Comparison of ENCODE assay signal across 1 cellular context in the genomic region with DNA sequence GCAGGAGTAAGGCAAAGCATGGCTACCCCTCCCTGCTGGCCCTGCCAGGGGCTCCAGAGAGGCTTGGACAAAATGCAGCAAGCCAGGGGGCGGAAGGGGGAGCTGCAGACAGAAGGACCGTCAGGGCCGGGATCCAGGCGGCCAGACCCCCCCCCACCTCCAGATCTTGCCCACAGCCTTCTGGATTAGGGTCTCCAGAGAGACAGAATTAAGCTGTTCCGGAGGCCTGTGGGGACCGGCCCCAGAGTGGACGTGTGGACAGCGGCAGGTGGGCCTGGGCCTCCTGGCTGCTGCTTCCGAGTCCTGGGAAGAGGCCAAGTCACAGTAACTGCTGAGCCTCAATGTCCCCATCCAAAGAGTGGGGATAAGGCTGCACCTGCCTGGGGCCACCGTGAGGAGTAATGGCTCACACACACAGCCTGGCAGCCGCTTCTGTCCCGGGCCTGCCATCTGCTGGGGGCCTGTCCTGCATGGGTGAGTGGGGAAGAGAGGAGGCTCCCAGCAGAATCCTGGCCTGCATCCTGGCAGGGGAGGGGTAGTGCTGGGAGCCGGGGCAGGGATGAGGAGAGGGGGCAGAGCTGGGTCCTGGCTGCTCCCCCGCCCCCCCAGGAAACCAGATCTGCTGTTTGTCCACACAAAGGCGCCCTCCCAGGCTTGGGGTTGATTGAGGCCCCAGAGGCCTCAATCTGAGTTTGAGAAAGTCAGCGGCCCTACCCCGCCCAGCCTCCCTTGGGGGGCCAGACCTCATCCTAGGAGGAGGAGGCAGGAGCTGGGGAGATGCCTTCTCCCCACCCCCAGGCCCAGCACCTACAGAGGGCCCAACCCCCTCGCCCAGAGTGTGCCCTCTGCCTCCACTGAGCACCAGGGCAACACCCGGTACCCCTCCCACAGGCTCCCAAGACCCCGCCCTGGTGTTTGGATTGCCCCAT.
TF ChIP-seq lines count a peak whose summit lies in the region.

No MANE protein-coding gene starts in this region.

TF ChIP-seq in SK-N-SH, 30 proteins besides CTCF, POLR2A, EP300 and RAD21 (continued from another document):
- TF ChIP-seq, protein P1, sequence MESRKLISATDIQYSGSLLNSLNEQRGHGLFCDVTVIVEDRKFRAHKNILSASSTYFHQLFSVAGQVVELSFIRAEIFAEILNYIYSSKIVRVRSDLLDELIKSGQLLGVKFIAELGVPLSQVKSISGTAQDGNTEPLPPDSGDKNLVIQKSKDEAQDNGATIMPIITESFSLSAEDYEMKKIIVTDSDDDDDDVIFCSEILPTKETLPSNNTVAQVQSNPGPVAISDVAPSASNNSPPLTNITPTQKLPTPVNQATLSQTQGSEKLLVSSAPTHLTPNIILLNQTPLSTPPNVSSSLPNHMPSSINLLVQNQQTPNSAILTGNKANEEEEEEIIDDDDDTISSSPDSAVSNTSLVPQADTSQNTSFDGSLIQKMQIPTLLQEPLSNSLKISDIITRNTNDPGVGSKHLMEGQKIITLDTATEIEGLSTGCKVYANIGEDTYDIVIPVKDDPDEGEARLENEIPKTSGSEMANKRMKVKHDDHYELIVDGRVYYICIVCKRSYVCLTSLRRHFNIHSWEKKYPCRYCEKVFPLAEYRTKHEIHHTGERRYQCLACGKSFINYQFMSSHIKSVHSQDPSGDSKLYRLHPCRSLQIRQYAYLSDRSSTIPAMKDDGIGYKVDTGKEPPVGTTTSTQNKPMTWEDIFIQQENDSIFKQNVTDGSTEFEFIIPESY (IDR thresholded peaks at IDR 0.05; ENCODE audit: borderline replicate concordance, low read depth): no peak
- no peak for TF ChIP-seq NFIC (IDR thresholded peaks at IDR 0.05; ENCODE audit: borderline replicate concordance)
- TF ChIP-seq ELF1 (IDR thresholded peaks at IDR 0.05): no peak
- TF ChIP-seq RFX5 (IDR thresholded peaks at IDR 0.05; ENCODE audit: low read length): no peak
- TF ChIP-seq CHD2 (IDR thresholded peaks at IDR 0.05; ENCODE audit: low read length, partially characterized antibody): no peak
- TF ChIP-seq, protein P2, sequence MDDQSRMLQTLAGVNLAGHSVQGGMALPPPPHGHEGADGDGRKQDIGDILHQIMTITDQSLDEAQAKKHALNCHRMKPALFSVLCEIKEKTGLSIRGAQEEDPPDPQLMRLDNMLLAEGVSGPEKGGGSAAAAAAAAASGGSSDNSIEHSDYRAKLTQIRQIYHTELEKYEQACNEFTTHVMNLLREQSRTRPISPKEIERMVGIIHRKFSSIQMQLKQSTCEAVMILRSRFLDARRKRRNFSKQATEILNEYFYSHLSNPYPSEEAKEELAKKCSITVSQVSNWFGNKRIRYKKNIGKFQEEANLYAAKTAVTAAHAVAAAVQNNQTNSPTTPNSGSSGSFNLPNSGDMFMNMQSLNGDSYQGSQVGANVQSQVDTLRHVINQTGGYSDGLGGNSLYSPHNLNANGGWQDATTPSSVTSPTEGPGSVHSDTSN (IDR thresholded peaks at IDR 0.05): no peak
- TF ChIP-seq RXRA (IDR thresholded peaks at IDR 0.05; ENCODE audit: borderline replicate concordance, low read depth): no peak
- no peak; the same call in 1 of the 2 replicates for TF ChIP-seq SMC3 (IDR thresholded peaks at IDR 0.05; ENCODE audit: low read depth, low read length)
- no peak for TF ChIP-seq TAF1 (IDR thresholded peaks at IDR 0.05; ENCODE audit: borderline replicate concordance, low read depth, low read length)
- no peak for TF ChIP-seq FOSL2 (IDR thresholded peaks at IDR 0.05; ENCODE audit: borderline replicate concordance, low read depth)
- no peak for TF ChIP-seq FOXM1 (IDR thresholded peaks at IDR 0.05; ENCODE audit: low read depth)
- TF ChIP-seq, protein P3, sequence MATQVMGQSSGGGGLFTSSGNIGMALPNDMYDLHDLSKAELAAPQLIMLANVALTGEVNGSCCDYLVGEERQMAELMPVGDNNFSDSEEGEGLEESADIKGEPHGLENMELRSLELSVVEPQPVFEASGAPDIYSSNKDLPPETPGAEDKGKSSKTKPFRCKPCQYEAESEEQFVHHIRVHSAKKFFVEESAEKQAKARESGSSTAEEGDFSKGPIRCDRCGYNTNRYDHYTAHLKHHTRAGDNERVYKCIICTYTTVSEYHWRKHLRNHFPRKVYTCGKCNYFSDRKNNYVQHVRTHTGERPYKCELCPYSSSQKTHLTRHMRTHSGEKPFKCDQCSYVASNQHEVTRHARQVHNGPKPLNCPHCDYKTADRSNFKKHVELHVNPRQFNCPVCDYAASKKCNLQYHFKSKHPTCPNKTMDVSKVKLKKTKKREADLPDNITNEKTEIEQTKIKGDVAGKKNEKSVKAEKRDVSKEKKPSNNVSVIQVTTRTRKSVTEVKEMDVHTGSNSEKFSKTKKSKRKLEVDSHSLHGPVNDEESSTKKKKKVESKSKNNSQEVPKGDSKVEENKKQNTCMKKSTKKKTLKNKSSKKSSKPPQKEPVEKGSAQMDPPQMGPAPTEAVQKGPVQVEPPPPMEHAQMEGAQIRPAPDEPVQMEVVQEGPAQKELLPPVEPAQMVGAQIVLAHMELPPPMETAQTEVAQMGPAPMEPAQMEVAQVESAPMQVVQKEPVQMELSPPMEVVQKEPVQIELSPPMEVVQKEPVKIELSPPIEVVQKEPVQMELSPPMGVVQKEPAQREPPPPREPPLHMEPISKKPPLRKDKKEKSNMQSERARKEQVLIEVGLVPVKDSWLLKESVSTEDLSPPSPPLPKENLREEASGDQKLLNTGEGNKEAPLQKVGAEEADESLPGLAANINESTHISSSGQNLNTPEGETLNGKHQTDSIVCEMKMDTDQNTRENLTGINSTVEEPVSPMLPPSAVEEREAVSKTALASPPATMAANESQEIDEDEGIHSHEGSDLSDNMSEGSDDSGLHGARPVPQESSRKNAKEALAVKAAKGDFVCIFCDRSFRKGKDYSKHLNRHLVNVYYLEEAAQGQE (IDR thresholded peaks at IDR 0.05; ENCODE audit: low read depth, low read length): no peak
- TF ChIP-seq SIN3A (IDR thresholded peaks at IDR 0.05; ENCODE audit: borderline replicate concordance, low read depth, low read length): no peak
- no peak for TF ChIP-seq RCOR1 (IDR thresholded peaks at IDR 0.05; ENCODE audit: low read length)
- no peak for TF ChIP-seq MXI1 (IDR thresholded peaks at IDR 0.05; ENCODE audit: low read depth, low read length)
- TF ChIP-seq TEAD4 (IDR thresholded peaks at IDR 0.05; ENCODE audit: borderline replicate concordance, insufficient read depth): no peak
